18 cellular contexts compared by ENCODE assay signal in genomic region chr18:67520276-67521035, GRCh38. TPM values are rescaled to one million over a fixed set of nuclear protein-coding genes. Genes with fewer than 3 reads are reported as not detected.
DNase-seq lines count a peak whose midpoint lies in the region; ATAC-seq and TF ChIP-seq lines count a peak whose summit lies in the region.
"Had no signal": no experiment of that assay in that cellular context is flagged by ENCODE, and none has a peak within 500 bp of the region (broad histone marks: within the 10 kb centered on the region; RNA-seq: fewer than 3 reads in every experiment).

No MANE protein-coding gene starts in this region.

- POLR2A ChIA-PET in AG04450 (lab: Yijun Ruan, JAX) = interaction anchor here (0.7 kb wide), 1 partner anchor 308 kb away, joined by 3 read pairs; no protein-coding TSS in a partner anchor

- intact Hi-C loops in sciatic nerve (cut with DNase I) = no loop called here

- TF ChIP-seq CTCF in AG04450 (IDR thresholded peaks at IDR 0.05; ENCODE audit: low read depth, low read length) = no peak

- ATAC-seq in sciatic nerve = peak; percentile 71
- ATAC-seq in HG03432 (IDR thresholded peaks at IDR 0.05; ENCODE audit: unreplicated experiment) = no peak
- ATAC-seq in GM19452 (IDR thresholded peaks at IDR 0.05; ENCODE audit: unreplicated experiment) = no peak
- ATAC-seq: A549; activated T-cell treated with anti-CD3 and anti-CD28 coated beads, Interleukin-2, amount 50 U/mL, for 72 hours had no signal

- CTCF ChIA-PET in AG04450 (lab: Charles Lee) = interaction anchor here (0.6 to 1.3 kb wide), 4 partner anchors 70 to 1213 kb away, joined by 3 to 7 read pairs (median 4); no protein-coding TSS in a partner anchor

- H3K27me3 ChIP-seq in AG04450 (ENCODE audit: control insufficient read depth, insufficient read depth, low read length) = no peaks in the 10 kb centered on the region
- H3K27me3 ChIP-seq: adrenal gland, SJCRH30 had no signal

- H3K27ac ChIP-seq in AG04450 (ENCODE audit: low read depth, low read length) = peak overlapping the region; percentile 40
- H3K27ac ChIP-seq: A549, HL-60, KMS-11, SJCRH30 had no signal

- DNase-seq in AG04450 (ENCODE audit: low read depth, low spot score) = peak; percentile 44
- peak; percentile 40 for DNase-seq in M059J (ENCODE audit: low read depth)
- DNase-seq in fibroblast of gingiva (ENCODE audit: low read depth) = peak; percentile 96
- no peak for DNase-seq in sciatic nerve (ENCODE audit: low spot score)
- no peak for DNase-seq in T-helper 2 cell
- DNase-seq in activated effector memory CD4-positive, alpha-beta T cell treated with anti-CD3 and anti-CD28 coated beads, Interleukin-2, amount 50 U/mL, for 16 hours = no peak
- DNase-seq: activated T-cell treated with anti-CD3 and anti-CD28 coated beads, Interleukin-2, amount 50 U/mL, for 72 hours; erythroblast; NCI-H446; small intestine; stimulated activated naive CD4-positive, alpha-beta T cell treated with Interleukin-2 at 50 U/mL for 16 hours had no signal

- no peaks in the 10 kb centered on the region; the same call in 1 of the 2 replicates for H3K9me3 ChIP-seq in AG04450 (ENCODE audit: control insufficient read depth, insufficient read depth, low read length)
- H3K9me3 ChIP-seq: A549, adrenal gland, SJCRH30 had no signal

- no peak overlapping the region for H3K4me3 ChIP-seq in AG04450 (ENCODE audit: low read depth, low read length)
- H3K4me3 ChIP-seq: A549, adrenal gland, SJCRH30 had no signal

RNA-seq across cellular contexts. Expression of gene DSEL, which starts 3.9 kb away (rescaled TPM):
- 40.0 and 55.2 TPM in 2 replicates for polyA plus RNA-seq in AG04450 (2011; rRNA removed)
- polyA minus RNA-seq in AG04450 (2011; rRNA and poly(A)+ RNA removed) = 73.1 and 128 TPM in 2 replicates
- 26.3 and 40.3 TPM in 2 replicates for total RNA-seq in M059J (2014; rRNA removed; shearing (Covaris generic))
- total RNA-seq in sciatic nerve = 9.9 TPM

Comparison
In these comparisons a context has a peak if more than half of its experiments do, and no peak if none do; other contexts are left out.
1. DNase-seq: peak in AG04450 (single experiment), M059J (single experiment) and fibroblast of gingiva (single experiment); none in sciatic nerve (single experiment), T-helper 2 cell (0 of 5) and activated effector memory CD4-positive, alpha-beta T cell treated with anti-CD3 and anti-CD28 coated beads, Interleukin-2, amount 50 U/mL, for 16 hours (single experiment).